8 cellular contexts compared by ENCODE assay signal in genomic region chr2:37375721-37376399, GRCh38. TPM values are rescaled to one million over a fixed set of nuclear protein-coding genes. Genes with fewer than 3 reads are reported as not detected.
DNase-seq lines count a peak whose midpoint lies in the region; ATAC-seq and TF ChIP-seq lines count a peak whose summit lies in the region.

No MANE protein-coding gene starts in this region.

- no peaks in the 10 kb centered on the region for H3K9me3 Mint-ChIP-seq in T-helper 1 cell treated with Interleukin-12 subunit alpha and Interleukin-12 subunit beta and Interleukin-4 antibody, amounts not matched to agents 30 μg/mL and 1 μg/mL, for 36 hours
- H3K9me3 Mint-ChIP-seq in T-cell: no peaks in the 10 kb centered on the region

- H3K4me1 Mint-ChIP-seq in T-helper 1 cell treated with Interleukin-12 subunit alpha and Interleukin-12 subunit beta and Interleukin-4 antibody, amounts not matched to agents 30 μg/mL and 1 μg/mL, for 36 hours (ENCODE audit: low read depth): peaks cover 25% of the 10 kb centered on the region
- H3K4me1 Mint-ChIP-seq in T-cell: peaks cover 18 to 23% (median 20%) of the 10 kb centered on the region in 3 donors

- POLR2A ChIA-PET in T-cell (lab: Charles Lee): interaction anchor here in 1 of 2 donors (0.5 to 0.6 kb wide), 2 partner anchors 204 to 897 kb away, joined by 3 to 4 read pairs; no protein-coding TSS in a partner anchor

- peak overlapping the region; percentile 21 for H3K27ac Mint-ChIP-seq in T-helper 1 cell treated with Interleukin-12 subunit alpha and Interleukin-12 subunit beta and Interleukin-4 antibody, amounts not matched to agents 30 μg/mL and 1 μg/mL, for 36 hours
- no peak overlapping the region for H3K27ac Mint-ChIP-seq in T-cell

- H3K4me3 ChIP-seq in sigmoid colon: peak overlapping the region in 3 of 4 donors; percentile 1 to 15 (median 11)

- no peaks in the 10 kb centered on the region for H3K36me3 Mint-ChIP-seq in T-helper 1 cell treated with Interleukin-12 subunit alpha and Interleukin-12 subunit beta and Interleukin-4 antibody, amounts not matched to agents 30 μg/mL and 1 μg/mL, for 36 hours (ENCODE audit: low read depth)
- H3K36me3 Mint-ChIP-seq in T-cell: no peaks in the 10 kb centered on the region

- H3K4me1 ChIP-seq in sigmoid colon: peaks cover 0 to 60% (median 49%) of the 10 kb centered on the region in 4 donors

- H3K4me3 Mint-ChIP-seq in T-helper 1 cell treated with Interleukin-12 subunit alpha and Interleukin-12 subunit beta and Interleukin-4 antibody, amounts not matched to agents 30 μg/mL and 1 μg/mL, for 36 hours: peak overlapping the region; percentile 43
- peak overlapping the region; percentile 29 to 56 (median 42) for H3K4me3 Mint-ChIP-seq in T-cell

- ATAC-seq in HG02763 (IDR thresholded peaks at IDR 0.05; ENCODE audit: unreplicated experiment): peak; percentile 14
- peak in 2 of 4 experiments; percentile 29 to 41 for ATAC-seq in T-cell (replicated peaks in 1 of 4)
- ATAC-seq in GM18520 (IDR thresholded peaks at IDR 0.05; ENCODE audit: unreplicated experiment): no peak

- H3K27me3 Mint-ChIP-seq in T-helper 1 cell treated with Interleukin-12 subunit alpha and Interleukin-12 subunit beta and Interleukin-4 antibody, amounts not matched to agents 30 μg/mL and 1 μg/mL, for 36 hours (ENCODE audit: low read depth): peaks cover 75% of the 10 kb centered on the region
- peaks cover 38 to 45% of the 10 kb centered on the region in 2 donors for H3K27me3 Mint-ChIP-seq in T-cell

- no peaks in the 10 kb centered on the region for H3K27me3 ChIP-seq in sigmoid colon

- intact Hi-C loops in sigmoid colon (cut with DNase I): loop anchor here (2.0 to 5.0 kb wide), 4 partner anchors 31 to 143 kb away; partner anchors contain the start of gene QPCT

- no peak for TF ChIP-seq CTCF in sigmoid colon (IDR thresholded peaks at IDR 0.05)

- CTCF ChIA-PET in T-cell (lab: Charles Lee): interaction anchor here (0.5 to 0.9 kb wide), 2 partner anchors 20 to 38 kb away, joined by 3 to 8 read pairs; no protein-coding TSS in a partner anchor

- peak; percentile 71 to 82 (median 75) for TF ChIP-seq EP300 in sigmoid colon (IDR thresholded peaks at IDR 0.05)

- no peak for TF ChIP-seq POLR2A in sigmoid colon (IDR thresholded peaks at IDR 0.05)

- H3K36me3 ChIP-seq in sigmoid colon: no peaks in the 10 kb centered on the region

- 64 to 69% methylated on average over 9 of the region's 9 CpGs for WGBS in sigmoid colon, 2 donors

- DNase-seq in T-helper 1 cell (no peak), T-cell (no peak), sigmoid colon (no peak), NCI-H128 (lab: John Stamatoyannopoulos, UW; ENCODE audit: unreplicated experiment) (no peak), HK-2 (ENCODE audit: unreplicated experiment) (no peak)

- H3K9me3 ChIP-seq in sigmoid colon: no peaks in the 10 kb centered on the region

- peak overlapping the region in 3 of 4 donors; percentile 76 to 87 (median 81) for H3K27ac ChIP-seq in sigmoid colon

RNA-seq across cellular contexts. Expression of gene QPCT, which starts 31.4 kb away (rescaled TPM):
- total RNA-seq in T-cell (1 to 10 TPM in 3 of 5 donors, not detected in 2; 1.1 to 3.1 (median 1.5) TPM), sigmoid colon (10 to 100 TPM; 65.8 to 94.9 (median 75.0) TPM)
- polyA plus RNA-seq in sigmoid colon: 1 to 10 TPM; 1.2 to 5.9 (median 2.5) TPM

RNA-seq across cellular contexts. Expression of gene PRKD3, which starts 51.2 kb away (rescaled TPM):
- total RNA-seq in T-cell (10 to 100 TPM; 30.6 to 45.5 (median 36.9) TPM), sigmoid colon (10 to 100 TPM; 53.9 to 78.8 (median 71.9) TPM)
- 10 to 100 TPM in 1 of 3 donors, 1 to 10 TPM in 2; 4.4 to 11.0 (median 6.0) TPM for polyA plus RNA-seq in sigmoid colon

Comparison
In these comparisons a context has a peak if more than half of its experiments do, and no peak if none do; other contexts are left out.
1. RNA of gene QPCT, which starts 31.4 kb away (total RNA-seq): 65.8 to 94.9 TPM in sigmoid colon; 1.1 to 3.1 TPM in T-cell; every median in the first group is over 10 times any median in the second.